ENCODE assay signal across 13 cellular contexts in genomic region chr10:50540826-50541122, GRCh38.
A peak's percentile ranks its signal among the peaks of the same experiment; 100 is the strongest.
DNase-seq lines count a peak whose midpoint lies in the region; ATAC-seq lines count a peak whose summit lies in the region.
"Had no signal": no experiment of that assay in that cellular context is flagged by ENCODE, and none has a peak within 500 bp of the region (broad histone marks: within the 10 kb centered on the region; RNA-seq: fewer than 3 reads in every experiment).

No MANE protein-coding gene starts in this region.

- H3K27ac Mint-ChIP-seq in activated naive CD4-positive, alpha-beta T cell treated with anti-CD3 and anti-CD28 coated beads for 36 hours = peak overlapping the region; percentile 89
- peak overlapping the region; percentile 72 for H3K27ac Mint-ChIP-seq in stimulated activated memory B cell treated with anti-CD40 and anti-IgM and Interleukin-4, amounts not matched to agents 10 μg/mL and 1 μg/mL and 100 μg/mL, for 72 hours

- peaks cover 3% of the 10 kb centered on the region for H3K36me3 Mint-ChIP-seq in activated naive CD4-positive, alpha-beta T cell treated with anti-CD3 and anti-CD28 coated beads for 36 hours (ENCODE audit: low read depth)
- H3K36me3 Mint-ChIP-seq in stimulated activated memory B cell treated with anti-CD40 and anti-IgM and Interleukin-4, amounts not matched to agents 10 μg/mL and 1 μg/mL and 100 μg/mL, for 72 hours = no peaks in the 10 kb centered on the region

- no peaks in the 10 kb centered on the region for H3K27me3 Mint-ChIP-seq in activated naive CD4-positive, alpha-beta T cell treated with anti-CD3 and anti-CD28 coated beads for 36 hours (ENCODE audit: low read depth)
- no peaks in the 10 kb centered on the region for H3K27me3 Mint-ChIP-seq in stimulated activated memory B cell treated with anti-CD40 and anti-IgM and Interleukin-4, amounts not matched to agents 10 μg/mL and 1 μg/mL and 100 μg/mL, for 72 hours

- no peak for DNase-seq in activated naive CD4-positive, alpha-beta T cell treated with anti-CD3 and anti-CD28 coated beads for 36 hours
- no peak for DNase-seq in activated naive CD4-positive, alpha-beta T cell treated with Interleukin-2 at 50 U/mL for 16 hours
- no peak for DNase-seq in AG20443 (ENCODE audit: low spot score)
- DNase-seq in head of caudate nucleus = no peak
- DNase-seq in NCI-H1436 treated with DMSO at 0.1 percent for 48 hours (lab: John Stamatoyannopoulos, UW) = no peak
- DNase-seq: brain microvascular endothelial cell, NCI-H187 treated with DMSO at 0.1 percent for 48 hours, tibial artery had no signal

- ATAC-seq in HG02588 (IDR thresholded peaks at IDR 0.05; ENCODE audit: unreplicated experiment) = peak; percentile 15
- ATAC-seq in HG03521 (IDR thresholded peaks at IDR 0.05; ENCODE audit: unreplicated experiment) = peak; percentile 12
- no peak for ATAC-seq in stimulated activated memory B cell treated with anti-CD40 and anti-IgM and Interleukin-4, amounts not matched to agents 10 μg/mL and 1 μg/mL and 100 μg/mL, for 72 hours
- ATAC-seq: HCT116, SK-N-SH treated with all-trans-retinoic acid at 6 μM for 48 hours had no signal

- CTCF ChIA-PET in activated naive CD4-positive, alpha-beta T cell treated with anti-CD3 and anti-CD28 coated beads for 36 hours (lab: Charles Lee) = no interaction called here

- H3K9me3 Mint-ChIP-seq in activated naive CD4-positive, alpha-beta T cell treated with anti-CD3 and anti-CD28 coated beads for 36 hours = no peaks in the 10 kb centered on the region
- H3K9me3 Mint-ChIP-seq in stimulated activated memory B cell treated with anti-CD40 and anti-IgM and Interleukin-4, amounts not matched to agents 10 μg/mL and 1 μg/mL and 100 μg/mL, for 72 hours = no peaks in the 10 kb centered on the region

- H3K4me3 Mint-ChIP-seq in activated naive CD4-positive, alpha-beta T cell treated with anti-CD3 and anti-CD28 coated beads for 36 hours = peak overlapping the region; percentile 57
- peak overlapping the region; percentile 19 for H3K4me3 Mint-ChIP-seq in stimulated activated memory B cell treated with anti-CD40 and anti-IgM and Interleukin-4, amounts not matched to agents 10 μg/mL and 1 μg/mL and 100 μg/mL, for 72 hours

- intact Hi-C loops in activated naive CD4-positive, alpha-beta T cell treated with anti-CD3 and anti-CD28 coated beads for 36 hours (cut with micrococcal nuclease) = loop anchor here (1.0 to 10.0 kb wide), 8 partner anchors 27 to 1338 kb away; partner anchors contain the start of gene ERCC6
- intact Hi-C loops in head of caudate nucleus (cut with DNase I) = no loop called here

- peaks cover 86% of the 10 kb centered on the region for H3K4me1 Mint-ChIP-seq in activated naive CD4-positive, alpha-beta T cell treated with anti-CD3 and anti-CD28 coated beads for 36 hours (ENCODE audit: low read depth)
- peaks cover 74% of the 10 kb centered on the region for H3K4me1 Mint-ChIP-seq in stimulated activated memory B cell treated with anti-CD40 and anti-IgM and Interleukin-4, amounts not matched to agents 10 μg/mL and 1 μg/mL and 100 μg/mL, for 72 hours
